ENCODE assay signal across 1 cellular context in the genomic region with DNA sequence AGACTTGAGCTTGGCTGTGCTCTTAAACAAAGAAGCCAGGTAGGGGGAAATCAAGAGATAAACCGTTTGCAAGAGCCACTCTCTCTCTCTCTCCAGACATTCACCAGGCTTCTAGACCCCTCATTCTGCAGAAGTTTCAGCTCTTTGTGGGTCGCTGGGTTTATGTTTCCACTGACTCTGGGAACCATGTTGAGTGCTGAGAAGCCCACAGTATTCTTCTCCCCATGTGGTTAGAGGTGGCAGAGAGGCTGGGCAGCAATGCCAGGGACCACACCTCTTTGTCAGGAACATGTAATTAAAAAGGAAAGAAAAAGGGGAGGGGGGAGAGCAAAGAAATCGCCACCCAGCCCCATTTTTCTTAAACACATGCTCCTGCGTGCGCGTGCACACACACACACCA.
TF ChIP-seq lines count a peak whose summit lies in the region.

No MANE protein-coding gene starts in this region.

TF ChIP-seq in H1, 55 proteins besides CTCF, POLR2A, EP300 and RAD21:
- TF ChIP-seq CTBP2 (IDR thresholded peaks at IDR 0.05; ENCODE audit: borderline replicate concordance, insufficient read depth, insufficient read length, low read length) (no peak), JUND (IDR thresholded peaks at IDR 0.05; ENCODE audit: low read length) (no peak), CHD7 (IDR thresholded peaks at IDR 0.05; ENCODE audit: insufficient replicate concordance, low read length) (no peak), TAF7 (optimal IDR thresholded peaks at IDR 0.05; ENCODE audit: borderline replicate concordance, low read depth, low read length) (no peak), E2F6 (IDR thresholded peaks at IDR 0.05) (no peak), MAFK (IDR thresholded peaks at IDR 0.05; ENCODE audit: low read depth, low read length) (no peak), SAP30 (IDR thresholded peaks at IDR 0.05; ENCODE audit: insufficient read depth, insufficient replicate concordance, low read length) (no peak), SP4 (IDR thresholded peaks at IDR 0.05; ENCODE audit: low read length) (no peak), RNF2 (IDR thresholded peaks at IDR 0.05; ENCODE audit: borderline replicate concordance, low read depth, low read length, missing control alignments, poor library complexity, severe bottlenecking) (no peak)
- TF ChIP-seq, protein P1, sequence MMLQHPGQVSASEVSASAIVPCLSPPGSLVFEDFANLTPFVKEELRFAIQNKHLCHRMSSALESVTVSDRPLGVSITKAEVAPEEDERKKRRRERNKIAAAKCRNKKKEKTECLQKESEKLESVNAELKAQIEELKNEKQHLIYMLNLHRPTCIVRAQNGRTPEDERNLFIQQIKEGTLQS (IDR thresholded peaks at IDR 0.05; ENCODE audit: insufficient read depth, low read depth, low read length) = no peak
- TF ChIP-seq, protein P2, sequence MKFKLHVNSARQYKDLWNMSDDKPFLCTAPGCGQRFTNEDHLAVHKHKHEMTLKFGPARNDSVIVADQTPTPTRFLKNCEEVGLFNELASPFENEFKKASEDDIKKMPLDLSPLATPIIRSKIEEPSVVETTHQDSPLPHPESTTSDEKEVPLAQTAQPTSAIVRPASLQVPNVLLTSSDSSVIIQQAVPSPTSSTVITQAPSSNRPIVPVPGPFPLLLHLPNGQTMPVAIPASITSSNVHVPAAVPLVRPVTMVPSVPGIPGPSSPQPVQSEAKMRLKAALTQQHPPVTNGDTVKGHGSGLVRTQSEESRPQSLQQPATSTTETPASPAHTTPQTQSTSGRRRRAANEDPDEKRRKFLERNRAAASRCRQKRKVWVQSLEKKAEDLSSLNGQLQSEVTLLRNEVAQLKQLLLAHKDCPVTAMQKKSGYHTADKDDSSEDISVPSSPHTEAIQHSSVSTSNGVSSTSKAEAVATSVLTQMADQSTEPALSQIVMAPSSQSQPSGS (IDR thresholded peaks at IDR 0.05; ENCODE audit: low read length) = no peak
